ENCODE assay signal across 21 cellular contexts in genomic region chrX:2462780-2463179, GRCh38.
"Had no signal": no experiment of that assay in that cellular context is flagged by ENCODE, and none has a peak within 500 bp of the region (broad histone marks: within the 10 kb centered on the region; RNA-seq: fewer than 3 reads in every experiment).

No MANE protein-coding gene starts in this region.

- H3K27me3 Mint-ChIP-seq: activated naive CD8-positive, alpha-beta T cell treated with anti-CD3 and anti-CD28 coated beads for 36 hours; activated T-helper 17 cell treated with anti-CD3 and anti-CD28 coated beads, Interleukin-2, amount 50 U/mL, for 72 hours; naive thymus-derived CD8-positive, alpha-beta T cell had no signal

- H3K4me1 Mint-ChIP-seq: activated T-helper 17 cell treated with anti-CD3 and anti-CD28 coated beads, Interleukin-2, amount 50 U/mL, for 72 hours had no signal

- DNase-seq: activated CD4-positive, alpha-beta T cell treated with anti-CD3 and anti-CD28 coated beads, Interleukin-2, amount 50 U/mL, for 4 hours; activated naive CD4-positive, alpha-beta T cell; activated naive CD8-positive, alpha-beta T cell treated with anti-CD3 and anti-CD28 coated beads for 36 hours; activated T-cell treated with anti-CD3 and anti-CD28 coated beads, Interleukin-2, amount 50 U/mL, for 1 hour; amniotic stem cell; head of caudate nucleus; kidney glomerular epithelial cell; left ventricle myocardium superior; retina; stimulated activated CD4-positive, alpha-beta T cell treated with anti-CD3 and anti-CD28 coated beads, Interleukin-2, amount 100 ng/mL, for 24 hours; stimulated activated naive CD8-positive, alpha-beta T cell treated with anti-CD3 and anti-CD28 coated beads, Interleukin-15, Interleukin-2, amounts not matched to agents 100 U/mL and 50 U/mL, for 24 hours; substantia nigra; SW 1271; T-helper 2 cell; uterus had no signal

- H2AFZ ChIP-seq: parathyroid adenoma had no signal

- ATAC-seq: activated T-helper 17 cell treated with anti-CD3 and anti-CD28 coated beads, Interleukin-2, amount 50 U/mL, for 72 hours; left ventricle myocardium superior; naive thymus-derived CD8-positive, alpha-beta T cell; stimulated activated naive CD8-positive, alpha-beta T cell treated with anti-CD3 and anti-CD28 coated beads, Interleukin-15, Interleukin-2, amounts not matched to agents 100 U/mL and 50 U/mL, for 24 hours had no signal

- H3K9ac ChIP-seq: parathyroid adenoma had no signal

- H3K4me1 ChIP-seq: parathyroid adenoma, uterus had no signal

- H3K27ac ChIP-seq: cardiac muscle cell, parathyroid adenoma, tibial nerve, uterus, VCaP had no signal

- H3K36me3 ChIP-seq: cardiac muscle cell, tibial nerve, uterus had no signal

- H3K27me3 ChIP-seq: cardiac muscle cell, tibial nerve, uterus had no signal

- H3K9me3 ChIP-seq: tibial nerve, uterus had no signal

- H3K4me3 Mint-ChIP-seq: activated naive CD8-positive, alpha-beta T cell treated with anti-CD3 and anti-CD28 coated beads for 36 hours; activated T-helper 17 cell treated with anti-CD3 and anti-CD28 coated beads, Interleukin-2, amount 50 U/mL, for 72 hours; naive thymus-derived CD8-positive, alpha-beta T cell had no signal

- H3K4me3 ChIP-seq: cardiac muscle cell, tibial nerve, uterus had no signal

- H3K27ac Mint-ChIP-seq: activated naive CD8-positive, alpha-beta T cell treated with anti-CD3 and anti-CD28 coated beads for 36 hours; activated T-helper 17 cell treated with anti-CD3 and anti-CD28 coated beads, Interleukin-2, amount 50 U/mL, for 72 hours had no signal
